16 cellular contexts compared by ENCODE assay signal in genomic region chr3:187136936-187137335, GRCh38. TPM values are rescaled to one million over a fixed set of nuclear protein-coding genes. Genes with fewer than 3 reads are reported as not detected.
DNase-seq lines count a peak whose midpoint lies in the region; ATAC-seq, FAIRE-seq and TF ChIP-seq lines count a peak whose summit lies in the region.
"Had no signal": no experiment of that assay in that cellular context is flagged by ENCODE, and none has a peak within 500 bp of the region (broad histone marks: within the 10 kb centered on the region; RNA-seq: fewer than 3 reads in every experiment).

No MANE protein-coding gene starts in this region.

- DNase-seq in EH (ENCODE audit: low read depth) (peak; percentile 63), LHCN-M2 (ENCODE audit: low read depth) (peak; percentile 38), amniotic epithelial cell (ENCODE audit: low read depth) (peak; percentile 61), keratinocyte (ENCODE audit: low read depth, low spot score) (peak; percentile 63), DMS 273 treated with DMSO at 0.1 percent for 48 hours (lab: John Stamatoyannopoulos, UW) (no peak), GF-D8 (lab: John Stamatoyannopoulos, UW) (no peak)
- DNase-seq: activated CD4-positive, CD25-positive, alpha-beta regulatory T cell; endodermal cell; NCI-H2029; NCI-H82 had no signal

- H3K4me2 ChIP-seq in keratinocyte (ENCODE audit: control insufficient read depth, extremely low read depth, insufficient read depth, low read depth, low read length) = no peak overlapping the region

- dilution Hi-C loops in keratinocyte (cut with MboI; ENCODE audit: extremely low pct_ligation_motif_present, low sequenced_read_pairs) = no loop called here

- no peak overlapping the region for H3K9ac ChIP-seq in keratinocyte (ENCODE audit: control insufficient read depth, extremely low read depth, insufficient read depth, low read length)

- H2AFZ ChIP-seq in keratinocyte (ENCODE audit: control insufficient read depth, low read length) = no peak overlapping the region

- peak; percentile 75 for FAIRE-seq in keratinocyte (lab: Jason Lieb, UNC)
- FAIRE-seq: K562 had no signal

- H3K9me3 ChIP-seq in keratinocyte (ENCODE audit: control insufficient read depth, low read depth, low read length) = no peaks in the 10 kb centered on the region
- H3K9me3 ChIP-seq: ascending aorta, thoracic aorta had no signal

- H3K27ac ChIP-seq in keratinocyte (ENCODE audit: control insufficient read depth, insufficient read depth, low read length) = peak overlapping the region; percentile 36
- H3K27ac ChIP-seq: ascending aorta, skin epidermis, thoracic aorta had no signal

- no peaks in the 10 kb centered on the region for H3K27me3 ChIP-seq in keratinocyte (ENCODE audit: control insufficient read depth, extremely low read depth, insufficient read depth, low read length)
- H3K27me3 ChIP-seq: ascending aorta had no signal

- peaks cover 14% of the 10 kb centered on the region for H3K4me1 ChIP-seq in keratinocyte (ENCODE audit: control insufficient read depth, extremely low read depth, insufficient read depth, low read length)
- H3K4me1 ChIP-seq: ascending aorta had no signal

- H3K9me1 ChIP-seq in keratinocyte (ENCODE audit: control insufficient read depth, extremely low read depth, insufficient read depth, low read length) = no peaks in the 10 kb centered on the region

- no peak overlapping the region for H3K4me3 ChIP-seq in keratinocyte (ENCODE audit: control insufficient read depth in 2 of 3, extremely low read depth in 1 of 3, insufficient read depth in 2 of 3, low read depth in 1 of 3, low read length in 3 of 3)
- H3K4me3 ChIP-seq: ascending aorta, K562, lung, skin epidermis, thoracic aorta had no signal

- no peaks in the 10 kb centered on the region for H3K79me2 ChIP-seq in keratinocyte (ENCODE audit: control insufficient read depth, insufficient read depth, low read length)

- no peak for TF ChIP-seq CTCF in keratinocyte (optimal IDR thresholded peaks at IDR 0.05 in 1 of 3, IDR thresholded peaks at IDR 0.05 in 1 of 3, conservative IDR thresholded peaks at IDR 0.05 in 1 of 3; ENCODE audit: extremely low read depth in 1 of 3, insufficient read depth in 2 of 3, low read length in 3 of 3)

- no peak for ATAC-seq in HG02884 (IDR thresholded peaks at IDR 0.05; ENCODE audit: unreplicated experiment)
- ATAC-seq: K562 had no signal

- peaks cover 0 to 5% of the 10 kb centered on the region in 2 experiments for H3K36me3 ChIP-seq in keratinocyte (ENCODE audit: control insufficient read depth in 2 of 2, extremely low read depth in 1 of 2, insufficient read depth in 2 of 2, low read length in 2 of 2)
- H3K36me3 ChIP-seq: ascending aorta, thoracic aorta had no signal

- H4K20me1 ChIP-seq in keratinocyte (ENCODE audit: control insufficient read depth, extremely low read depth, insufficient read depth, low read length) = no peaks in the 10 kb centered on the region

RNA-seq across cellular contexts. Expression of gene RPL39L, which starts 2.4 kb away (rescaled TPM):
- total RNA-seq in LHCN-M2 (2014; rRNA removed) = 11.9 and 23.9 TPM in 2 replicates
- polyA plus RNA-seq in LHCN-M2 (2012) = 18.2 TPM
- 10.3 to 20.0 TPM (median 10.9 TPM) in 3 replicates for polyA plus RNA-seq in keratinocyte
- polyA plus RNA-seq in keratinocyte (2011; ENCODE audit: low read depth) = 4.3 TPM
- polyA plus RNA-seq in keratinocyte (2011; cell fraction: cytosol; rRNA removed) = 6.0 and 7.1 TPM in 2 replicates
- polyA plus RNA-seq in keratinocyte (2011; cell fraction: nucleus; rRNA removed) = 1.5 and 2.3 TPM in 2 replicates
- polyA plus RNA-seq in keratinocyte (2012; ENCODE audit: low replicate concordance) = 11.2 and 26.7 TPM in 2 replicates
- 0.96 to 1.6 TPM (median 1.0 TPM) in 3 replicates for polyA minus RNA-seq in keratinocyte
- 10.4 TPM for polyA minus RNA-seq in keratinocyte (2011; cell fraction: cytosol; rRNA and poly(A)+ RNA removed)
- polyA minus RNA-seq in keratinocyte (2011; cell fraction: nucleus; rRNA and poly(A)+ RNA removed) = 1.2 and 1.7 TPM in 2 replicates

Comparison
In these comparisons a context has a peak if more than half of its experiments do, and no peak if none do; other contexts are left out.
1. DNase-seq: peak in EH (single experiment), LHCN-M2 (single experiment), amniotic epithelial cell (single experiment) and keratinocyte (single experiment); none in DMS 273 treated with DMSO at 0.1 percent for 48 hours (single experiment) and GF-D8 (single experiment).